ENCODE assay signal across 18 cellular contexts in genomic region chr6:123769431-123769830, GRCh38. TPM values are rescaled to one million over a fixed set of nuclear protein-coding genes. Genes with fewer than 3 reads are reported as not detected.
DNase-seq lines count a peak whose midpoint lies in the region; ATAC-seq and TF ChIP-seq lines count a peak whose summit lies in the region.
"Had no signal": no experiment of that assay in that cellular context is flagged by ENCODE, and none has a peak within 500 bp of the region (broad histone marks: within the 10 kb centered on the region; RNA-seq: fewer than 3 reads in every experiment).

No MANE protein-coding gene starts in this region.

- peak; percentile 15 for ATAC-seq in GM18867 (IDR thresholded peaks at IDR 0.05; ENCODE audit: unreplicated experiment)
- peak; percentile 12 for ATAC-seq in HG03280 (IDR thresholded peaks at IDR 0.05; ENCODE audit: unreplicated experiment)
- no peak for ATAC-seq in Right ventricle myocardium inferior
- no peak for ATAC-seq in stimulated activated naive CD8-positive, alpha-beta T cell treated with anti-CD3 and anti-CD28 coated beads, Interleukin-15, Interleukin-2, amounts not matched to agents 100 U/mL and 50 U/mL, for 24 hours

- H2AFZ ChIP-seq in OCI-LY3 (ENCODE audit: low read depth, low read length) (peak overlapping the region; percentile 54; the same call in 1 of the 2 replicates), SK-N-SH (ENCODE audit: low read depth) (no peak overlapping the region)

- no peaks in the 10 kb centered on the region for H3K79me2 ChIP-seq in OCI-LY3 (ENCODE audit: low read length)
- no peaks in the 10 kb centered on the region for H3K79me2 ChIP-seq in SK-N-SH (ENCODE audit: insufficient read depth)

- no peaks in the 10 kb centered on the region for H3F3A ChIP-seq in SK-N-SH (replicated peaks; ENCODE audit: insufficient read depth)

- H3K4me1 ChIP-seq in OCI-LY3 (ENCODE audit: low read length), result peaks cover 28% of the 10 kb centered on the region
- no peaks in the 10 kb centered on the region for H3K4me1 ChIP-seq in SK-N-SH (ENCODE audit: control insufficient read depth in 1 of 2, insufficient read depth in 2 of 2, low read depth in 1 of 2, low read length in 1 of 2)
- H3K4me1 ChIP-seq: BLaER1 treated with 17β-estradiol and CSF1 and Interleukin-3, amounts not matched to agents 10 nM and 100 nM; SJSA1 had no signal

- no peaks in the 10 kb centered on the region for H3K9me2 ChIP-seq in SK-N-SH

- H3K27ac ChIP-seq in OCI-LY3 (ENCODE audit: low read length) (peak overlapping the region; percentile 78), SK-N-SH (ENCODE audit: low read depth in 2 of 2, low read length in 1 of 2) (no peak overlapping the region)
- H3K27ac ChIP-seq: BLaER1 treated with 17β-estradiol and CSF1 and Interleukin-3, amounts not matched to agents 10 nM and 100 nM; RWPE1; SJSA1 had no signal

- DNase-seq in iPS-NIHi11 (ENCODE audit: low spot score) (peak; percentile 30), Right ventricle myocardium inferior (ENCODE audit: missing footprints) (no peak), SHP77 (lab: John Stamatoyannopoulos, UW) (no peak), SK-N-SH (no peak)
- no peak for DNase-seq in stimulated activated naive CD8-positive, alpha-beta T cell treated with anti-CD3 and anti-CD28 coated beads, Interleukin-15, Interleukin-2, amounts not matched to agents 100 U/mL and 50 U/mL, for 24 hours
- DNase-seq: DND-41, MV-4-11, NCI-H1417 treated with DMSO at 0.1 percent for 48 hours, NCI-H2029, NCI-H2171, NCI-H446 had no signal

- H3K4me2 ChIP-seq in OCI-LY3 (ENCODE audit: low read length), result peak overlapping the region; percentile 9; the same call in 1 of the 2 replicates
- no peak overlapping the region for H3K4me2 ChIP-seq in SK-N-SH
- H3K4me2 ChIP-seq: BLaER1 treated with 17β-estradiol and CSF1 and Interleukin-3, amounts not matched to agents 10 nM and 100 nM had no signal

- TF ChIP-seq CTCF in OCI-LY3 (IDR thresholded peaks at IDR 0.05; ENCODE audit: low read depth, low read length) (no peak), SK-N-SH (IDR thresholded peaks at IDR 0.05) (no peak)

- no peak for TF ChIP-seq RAD21 in SK-N-SH (IDR thresholded peaks at IDR 0.05; ENCODE audit: low read length)

- POLR2A ChIA-PET in SK-N-SH (lab: Yijun Ruan, JAX), result no interaction called here

- H3K27me3 ChIP-seq in OCI-LY3 (ENCODE audit: low read depth, low read length) (no peaks in the 10 kb centered on the region), SK-N-SH (ENCODE audit: insufficient read depth) (no peaks in the 10 kb centered on the region)
- H3K27me3 ChIP-seq: BLaER1 treated with 17β-estradiol and CSF1 and Interleukin-3, amounts not matched to agents 10 nM and 100 nM; SJSA1 had no signal

- H3K36me3 ChIP-seq in OCI-LY3 (replicated peaks; ENCODE audit: low read depth, low read length) (no peaks in the 10 kb centered on the region), SK-N-SH (replicated peaks in 1 of 2; ENCODE audit: control insufficient read depth in 1 of 2, insufficient read depth in 2 of 2, low read length in 1 of 2) (no peaks in the 10 kb centered on the region)
- H3K36me3 ChIP-seq: BLaER1 treated with 17β-estradiol and CSF1 and Interleukin-3, amounts not matched to agents 10 nM and 100 nM; SJSA1 had no signal

- H3K9me3 ChIP-seq in OCI-LY3 (ENCODE audit: insufficient read depth, low read length), result no peaks in the 10 kb centered on the region
- no peaks in the 10 kb centered on the region for H3K9me3 ChIP-seq in SK-N-SH
- H3K9me3 ChIP-seq: BLaER1 treated with 17β-estradiol and CSF1 and Interleukin-3, amounts not matched to agents 10 nM and 100 nM; SJSA1 had no signal

- CTCF ChIA-PET in SK-N-SH (lab: Yijun Ruan, JAX), result interaction anchor here (0.8 kb wide), 1 partner anchor 33 kb away, joined by 3 read pairs; no protein-coding TSS in a partner anchor

- WGBS in SK-N-SH (ENCODE audit: low lambda C conversion rate), result 8% methylated on average over 2 of the region's 2 CpGs

- no peak overlapping the region for H3K4me3 ChIP-seq in OCI-LY3 (ENCODE audit: low read length)
- no peak overlapping the region for H3K4me3 ChIP-seq in SK-N-SH (ENCODE audit: low read depth in 2 of 2, low read length in 1 of 2)
- H3K4me3 ChIP-seq: BLaER1 treated with 17β-estradiol and CSF1 and Interleukin-3, amounts not matched to agents 10 nM and 100 nM; SJSA1 had no signal

- intact Hi-C loops in Right ventricle myocardium inferior (cut with DNase I), result no loop called here

- peak overlapping the region; percentile 10; the same call in 1 of the 2 replicates for H3K9ac ChIP-seq in OCI-LY3 (ENCODE audit: low read length)
- no peak overlapping the region for H3K9ac ChIP-seq in SK-N-SH
- H3K9ac ChIP-seq: BLaER1 treated with 17β-estradiol and CSF1 and Interleukin-3, amounts not matched to agents 10 nM and 100 nM had no signal

- no peak for TF ChIP-seq EP300 in SK-N-SH (IDR thresholded peaks at IDR 0.05; ENCODE audit: borderline replicate concordance in 1 of 2, low read depth in 1 of 2, low read length in 1 of 2)

- H4K20me1 ChIP-seq in OCI-LY3 (ENCODE audit: insufficient read depth, low read length), result no peaks in the 10 kb centered on the region
- H4K20me1 ChIP-seq in SK-N-SH (ENCODE audit: insufficient read depth), result no peaks in the 10 kb centered on the region
- H4K20me1 ChIP-seq: BLaER1 treated with 17β-estradiol and CSF1 and Interleukin-3, amounts not matched to agents 10 nM and 100 nM had no signal

TF ChIP-seq in SK-N-SH, 30 proteins besides CTCF, POLR2A, EP300 and RAD21:
- TF ChIP-seq POLR2AphosphoS5 (IDR thresholded peaks at IDR 0.05; ENCODE audit: low read depth, low read length), result no peak
- TF ChIP-seq TEAD4 (IDR thresholded peaks at IDR 0.05; ENCODE audit: borderline replicate concordance, insufficient read depth), result no peak
- no peak for TF ChIP-seq EZH2phosphoT487 (IDR thresholded peaks at IDR 0.05; ENCODE audit: borderline replicate concordance, low read depth)
- no peak for TF ChIP-seq MEF2A (IDR thresholded peaks at IDR 0.05; ENCODE audit: borderline replicate concordance, low read depth)
- TF ChIP-seq RFX5 (IDR thresholded peaks at IDR 0.05; ENCODE audit: low read length), result no peak
- TF ChIP-seq JUND (IDR thresholded peaks at IDR 0.05), result no peak
- no peak for TF ChIP-seq ELF1 (IDR thresholded peaks at IDR 0.05)
- TF ChIP-seq REST (IDR thresholded peaks at IDR 0.05; ENCODE audit: low read depth, low read length), result no peak
- TF ChIP-seq MXI1 (IDR thresholded peaks at IDR 0.05; ENCODE audit: low read depth, low read length), result no peak
- no peak for TF ChIP-seq FOSL2 (IDR thresholded peaks at IDR 0.05; ENCODE audit: borderline replicate concordance, low read depth)
- no peak for TF ChIP-seq RXRA (IDR thresholded peaks at IDR 0.05; ENCODE audit: borderline replicate concordance, low read depth)
- no peak for TF ChIP-seq ZBTB33 (IDR thresholded peaks at IDR 0.05; ENCODE audit: borderline replicate concordance, low read depth)
TF ChIP-seq in SK-N-SH: peak in this region for 0.

RNA-seq across cellular contexts. Expression of gene NKAIN2, which starts 34.2 kb away (rescaled TPM):
- total RNA-seq in Right ventricle myocardium inferior, result 0.30 TPM
- not detected in 2 replicates for polyA plus RNA-seq in SK-N-SH (2012; rRNA removed)
- not detected in 2 replicates for polyA plus RNA-seq in SK-N-SH (2012; cell fraction: cytosol; rRNA removed)
- not detected in 2 replicates for polyA plus RNA-seq in SK-N-SH (2012; cell fraction: nucleus; rRNA removed)
- total RNA-seq: A172, SJSA1 had no signal

Comparison
In these comparisons a context has a peak if more than half of its experiments do, and no peak if none do; other contexts are left out.
1. ATAC-seq: peak in GM18867 (single experiment) and HG03280 (single experiment); none in Right ventricle myocardium inferior (single experiment) and stimulated activated naive CD8-positive, alpha-beta T cell treated with anti-CD3 and anti-CD28 coated beads, Interleukin-15, Interleukin-2, amounts not matched to agents 100 U/mL and 50 U/mL, for 24 hours (single experiment).